8 cellular contexts compared by ENCODE assay signal in the genomic region with DNA sequence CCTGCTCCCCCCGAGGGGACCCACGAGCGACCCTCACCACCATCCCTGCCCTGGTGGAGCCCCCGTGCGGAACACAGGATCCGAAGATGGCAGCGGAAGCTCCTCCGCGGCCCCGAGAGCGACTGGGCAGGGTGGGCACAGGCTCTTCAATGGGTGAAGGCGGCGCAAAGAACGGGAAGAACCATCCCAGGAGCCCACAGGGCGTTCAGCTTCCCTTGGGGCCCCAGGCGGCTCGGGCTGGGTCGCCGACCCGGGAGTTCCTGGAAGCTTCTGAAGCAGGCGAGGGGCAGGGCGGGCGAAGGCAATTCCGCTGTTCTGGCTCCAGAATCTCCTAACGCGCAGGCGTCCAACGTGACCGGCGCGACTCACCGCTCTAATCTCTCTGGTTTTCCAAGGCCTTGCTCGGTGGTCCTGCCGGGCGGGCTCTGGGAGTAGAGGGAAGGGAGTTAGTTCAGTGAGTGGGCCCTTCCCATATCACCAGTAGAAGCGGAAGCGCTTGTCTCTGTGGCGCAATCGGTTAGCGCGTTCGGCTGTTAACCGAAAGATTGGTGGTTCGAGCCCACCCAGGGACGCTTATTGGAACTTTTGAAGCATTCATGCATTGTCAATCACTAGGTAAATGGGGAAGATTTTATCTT. TPM values are rescaled to one million over a fixed set of nuclear protein-coding genes. Genes with fewer than 3 reads are reported as not detected.
A peak's percentile ranks its signal among the peaks of the same experiment; 100 is the strongest.
DNase-seq lines count a peak whose midpoint lies in the region; ATAC-seq and TF ChIP-seq lines count a peak whose summit lies in the region.
"Not testable (repeated sequence)": the region's sequence is repeated elsewhere in the genome, so short reads cannot be mapped to it uniquely, and the experiment has no call there.

No MANE protein-coding gene starts in this region.

- peak overlapping the region in 1 of 2 donors; percentile 69 for H3K27ac ChIP-seq in aorta (ENCODE audit: low read depth in 1 of 2, low read length in 2 of 2)

- H3K4me3 ChIP-seq in GM12865 (ENCODE audit: low read depth, low read length) (peak overlapping the region; percentile 27), aorta (ENCODE audit: low read length in 2 of 2) (peak overlapping the region; percentile 28 to 61)

- H3K9me3 ChIP-seq in aorta (ENCODE audit: control insufficient read depth, low read length), result not testable (repeated sequence)

- DNase-seq in GM12865 (ENCODE audit: low read depth) (peak; percentile 49), OCI-M1 (lab: John Stamatoyannopoulos, UW) (peak; percentile 88), cardiac septum (ENCODE audit: low spot score) (peak; percentile 84), mucosa of gallbladder (ENCODE audit: low spot score) (peak; percentile 84), aorta (peak; percentile 84 to 92)
- DNase-seq in activated CD8-positive, alpha-beta memory T cell treated with anti-CD3 and anti-CD28 coated beads for 48 hours (ENCODE audit: low read depth in 2 of 3, low spot score in 2 of 3), result peak; percentile 60 to 86 (median 80)
- DNase-seq in central memory CD4-positive, alpha-beta T cell, result peak; percentile 48
- peak; percentile 44 to 51 for DNase-seq in stimulated activated CD4-positive, alpha-beta T cell treated with anti-CD3 and anti-CD28 coated beads, Interleukin-15, amount 100 ng/mL, for 1 hour (ENCODE audit: low read depth in 1 of 2, low spot score in 1 of 2)

- WGBS in aorta, 2 donors, result 1 to 3% methylated on average over 45 of the region's 45 CpGs

- not testable (repeated sequence) for H3K36me3 ChIP-seq in aorta (ENCODE audit: control insufficient read depth in 1 of 2, insufficient read depth in 2 of 2, low read length in 1 of 2)

- intact Hi-C loops in cardiac septum (cut with DNase I); aorta (cut with DNase I): not testable (repeated sequence)

- H3K27me3 ChIP-seq in aorta (ENCODE audit: control insufficient read depth in 1 of 2, insufficient read depth in 2 of 2, low read length in 1 of 2), result not testable (repeated sequence)

- not testable (repeated sequence) for TF ChIP-seq CTCF in GM12865 (IDR thresholded peaks at IDR 0.05; ENCODE audit: insufficient read depth, low read depth, low read length, missing control alignments)

- peak; percentile 95 for ATAC-seq in aorta (ENCODE audit: low FRiP score)

- not testable (repeated sequence) for H3K4me1 ChIP-seq in aorta (ENCODE audit: control insufficient read depth in 1 of 2, insufficient read depth in 2 of 2, low read length in 2 of 2)

RNA-seq across cellular contexts. Expression of gene RNU1-2, which starts 6.5 kb away (rescaled TPM):
- 6,195 TPM for total RNA-seq in cardiac septum
- 1,358 TPM for total RNA-seq in mucosa of gallbladder
- total RNA-seq in aorta, result 1,000 to 10,000 TPM; 7,231 to 8,154 TPM
- not detected for polyA plus RNA-seq in aorta

RNA-seq across cellular contexts. Expression of gene CROCC, which starts 32.4 kb away (rescaled TPM):
- 7.4 TPM for total RNA-seq in cardiac septum
- total RNA-seq in mucosa of gallbladder, result 33.0 TPM
- 10 to 100 TPM; 18.6 to 34.1 TPM for total RNA-seq in aorta
- polyA plus RNA-seq in aorta, result 10 to 100 TPM; 10.5 to 68.7 TPM
